Comparison of ENCODE assay signal across 30 cellular contexts in genomic region chr7:127527561-127527960, GRCh38.
"Had no signal": no experiment of that assay in that cellular context is flagged by ENCODE, and none has a peak within 500 bp of the region (broad histone marks: within the 10 kb centered on the region; RNA-seq: fewer than 3 reads in every experiment).

No MANE protein-coding gene starts in this region.

- H3K4me1 Mint-ChIP-seq: activated naive CD4-positive, alpha-beta T cell treated with anti-CD3 and anti-CD28 coated beads, Interleukin-2, amount 10 ng/mL, durations not matched to agents 7 days and 5 days; activated naive CD8-positive, alpha-beta T cell treated with anti-CD3 and anti-CD28 coated beads, Interleukin-2, amount 50 U/mL, for 24 hours had no signal

- DNase-seq: activated B cell treated with CpG ODN at 0.5 μM for 24 hours; activated CD4-positive, alpha-beta memory T cell treated with anti-CD3 and anti-CD28 coated beads for 36 hours; activated CD4-positive, alpha-beta T cell treated with anti-CD3 and anti-CD28 coated beads for 4 hours; activated CD4-positive, alpha-beta T cell treated with anti-CD3 and anti-CD28 coated beads, Interleukin-2, amount 50 U/mL, for 1 hour; activated CD4-positive, CD25-positive, alpha-beta regulatory T cell treated with anti-CD3 and anti-CD28 coated beads, Interleukin-2, amount 50 U/mL, for 72 hours; activated CD8-positive, alpha-beta memory T cell treated with anti-CD3 and anti-CD28 coated beads, Interleukin-2, amount 50 U/mL, for 4 hours; activated effector memory CD4-positive, alpha-beta T cell treated with Interleukin-2 at 50 U/mL for 16 hours; activated naive CD4-positive, alpha-beta T cell treated with anti-CD3 and anti-CD28 coated beads, Interleukin-2, amount 10 ng/mL, durations not matched to agents 7 days and 5 days; activated naive CD8-positive, alpha-beta T cell treated with anti-CD3 and anti-CD28 coated beads, Interleukin-2, amount 50 U/mL, for 24 hours; activated T-cell treated with anti-CD3 and anti-CD28 coated beads for 4 hours; activated T-cell treated with anti-CD3 and anti-CD28 coated beads, Interleukin-2, amount 50 U/mL, for 48 hours; aorta; brain microvascular endothelial cell; central memory CD4-positive, alpha-beta T cell; Kasumi-1; KG1; MG63; NCI-H1048; NCI-H1436 treated with DMSO at 0.1 percent for 48 hours; NCI-H1694 treated with DMSO at 0.1 percent for 48 hours; NCI-H2029; NCI-H345; NCI-H510A; NCI-H526; NCI-H748 treated with DMSO at 0.1 percent for 48 hours; OCI-M1; Right ventricle myocardium superior had no signal

- H3K27ac Mint-ChIP-seq: activated B cell treated with CpG ODN at 0.5 μM for 24 hours; activated CD4-positive, alpha-beta memory T cell treated with anti-CD3 and anti-CD28 coated beads for 36 hours; activated naive CD4-positive, alpha-beta T cell treated with anti-CD3 and anti-CD28 coated beads, Interleukin-2, amount 10 ng/mL, durations not matched to agents 7 days and 5 days; activated naive CD8-positive, alpha-beta T cell; activated naive CD8-positive, alpha-beta T cell treated with anti-CD3 and anti-CD28 coated beads, Interleukin-2, amount 50 U/mL, for 24 hours; T-helper 1 cell treated with Interleukin-12 subunit alpha and Interleukin-12 subunit beta and Interleukin-4 antibody, amounts not matched to agents 30 μg/mL and 1 μg/mL, for 36 hours; T-helper 2 cell treated with Interferon-gamma antibody and Interleukin-4, amounts not matched to agents 5 μg/mL and 100 μg/mL, for 36 hours had no signal

- ATAC-seq: activated naive CD8-positive, alpha-beta T cell treated with anti-CD3 and anti-CD28 coated beads, Interleukin-2, amount 50 U/mL, for 24 hours had no signal

- H3K36me3 Mint-ChIP-seq: activated CD4-positive, alpha-beta memory T cell treated with anti-CD3 and anti-CD28 coated beads for 36 hours; activated naive CD4-positive, alpha-beta T cell treated with anti-CD3 and anti-CD28 coated beads, Interleukin-2, amount 10 ng/mL, durations not matched to agents 7 days and 5 days; activated naive CD8-positive, alpha-beta T cell had no signal

- H3K4me3 ChIP-seq: MG63 had no signal

- H3K36me3 ChIP-seq: brain microvascular endothelial cell, MG63 had no signal

- H3K27me3 ChIP-seq: brain microvascular endothelial cell had no signal

- H3K9me3 Mint-ChIP-seq: activated naive CD4-positive, alpha-beta T cell treated with anti-CD3 and anti-CD28 coated beads, Interleukin-2, amount 10 ng/mL, durations not matched to agents 7 days and 5 days; T-helper 1 cell treated with Interleukin-12 subunit alpha and Interleukin-12 subunit beta and Interleukin-4 antibody, amounts not matched to agents 30 μg/mL and 1 μg/mL, for 36 hours; T-helper 2 cell treated with Interferon-gamma antibody and Interleukin-4, amounts not matched to agents 5 μg/mL and 100 μg/mL, for 36 hours had no signal

- H3K27ac ChIP-seq: brain microvascular endothelial cell had no signal

- H3K9me3 ChIP-seq: MG63 had no signal

- H3K4me3 Mint-ChIP-seq: activated B cell treated with CpG ODN at 0.5 μM for 24 hours; activated CD4-positive, alpha-beta memory T cell treated with anti-CD3 and anti-CD28 coated beads for 36 hours; activated naive CD4-positive, alpha-beta T cell treated with anti-CD3 and anti-CD28 coated beads, Interleukin-2, amount 10 ng/mL, durations not matched to agents 7 days and 5 days; activated naive CD8-positive, alpha-beta T cell; activated naive CD8-positive, alpha-beta T cell treated with anti-CD3 and anti-CD28 coated beads, Interleukin-2, amount 50 U/mL, for 24 hours; T-helper 1 cell treated with Interleukin-12 subunit alpha and Interleukin-12 subunit beta and Interleukin-4 antibody, amounts not matched to agents 30 μg/mL and 1 μg/mL, for 36 hours; T-helper 2 cell treated with Interferon-gamma antibody and Interleukin-4, amounts not matched to agents 5 μg/mL and 100 μg/mL, for 36 hours had no signal
